1 cellular context compared by ENCODE assay signal in the genomic region with DNA sequence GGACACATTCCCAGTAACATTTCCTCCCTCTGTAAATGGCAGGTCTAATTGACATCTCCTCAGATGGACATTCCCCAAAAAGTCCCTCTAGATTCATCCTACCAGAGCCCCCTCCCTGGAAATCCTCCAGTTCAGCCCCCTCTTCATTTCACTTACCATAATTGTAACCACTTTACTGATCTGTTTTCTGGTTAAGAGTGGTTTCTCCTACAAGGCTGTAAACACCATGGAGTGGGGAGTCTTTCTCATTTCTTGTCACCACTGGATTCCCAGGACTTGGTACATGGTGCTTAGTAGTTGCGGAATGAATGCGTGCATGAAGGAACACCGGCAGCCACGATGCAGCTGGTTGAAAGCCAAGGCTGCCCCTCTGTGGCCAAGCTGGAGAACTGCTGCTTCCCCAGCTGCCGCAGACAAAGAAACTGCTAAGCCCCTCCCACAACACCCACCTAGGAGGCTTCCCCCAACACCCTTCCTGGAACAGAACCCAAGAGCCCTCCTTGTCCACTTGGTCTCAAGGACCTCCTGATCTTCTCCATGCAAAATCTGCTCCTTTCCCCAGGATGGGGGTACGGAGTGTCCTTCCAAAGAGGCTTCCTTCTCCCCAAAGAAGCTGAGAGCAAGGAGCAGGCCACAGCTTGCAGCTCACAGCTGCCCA.
TF ChIP-seq lines count a peak whose summit lies in the region.

No MANE protein-coding gene starts in this region.

TF ChIP-seq in K562, 482 proteins besides CTCF, POLR2A, EP300 and RAD21 (continued from another document and continues in another):
- peak; percentile 78; the same call in 1 of the 2 replicates for TF ChIP-seq ZBTB33 (CRISPR knock-in tag; IDR thresholded peaks at IDR 0.05)
- TF ChIP-seq POU5F1 (IDR thresholded peaks at IDR 0.05; ENCODE audit: borderline replicate concordance, low read depth, low read length, partially characterized antibody), result peak; percentile 9
- no peak for TF ChIP-seq HEY1 (CRISPR knock-in tag; IDR thresholded peaks at IDR 0.05; ENCODE audit: borderline replicate concordance)
- TF ChIP-seq, protein P1, sequence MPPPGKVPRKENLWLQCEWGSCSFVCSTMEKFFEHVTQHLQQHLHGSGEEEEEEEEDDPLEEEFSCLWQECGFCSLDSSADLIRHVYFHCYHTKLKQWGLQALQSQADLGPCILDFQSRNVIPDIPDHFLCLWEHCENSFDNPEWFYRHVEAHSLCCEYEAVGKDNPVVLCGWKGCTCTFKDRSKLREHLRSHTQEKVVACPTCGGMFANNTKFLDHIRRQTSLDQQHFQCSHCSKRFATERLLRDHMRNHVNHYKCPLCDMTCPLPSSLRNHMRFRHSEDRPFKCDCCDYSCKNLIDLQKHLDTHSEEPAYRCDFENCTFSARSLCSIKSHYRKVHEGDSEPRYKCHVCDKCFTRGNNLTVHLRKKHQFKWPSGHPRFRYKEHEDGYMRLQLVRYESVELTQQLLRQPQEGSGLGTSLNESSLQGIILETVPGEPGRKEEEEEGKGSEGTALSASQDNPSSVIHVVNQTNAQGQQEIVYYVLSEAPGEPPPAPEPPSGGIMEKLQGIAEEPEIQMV (tag; conservative IDR thresholded peaks at IDR 0.05; ENCODE audit: low read depth), result 0 out of 2 replicates have a peak, but pooled peaks have one; percentile 54
- TF ChIP-seq, protein P2, sequence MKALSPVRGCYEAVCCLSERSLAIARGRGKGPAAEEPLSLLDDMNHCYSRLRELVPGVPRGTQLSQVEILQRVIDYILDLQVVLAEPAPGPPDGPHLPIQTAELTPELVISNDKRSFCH (CRISPR knock-in tag; IDR thresholded peaks at IDR 0.05), result no peak
- TF ChIP-seq, protein P2 (tag; IDR thresholded peaks at IDR 0.05), result 0 out of 2 replicates have a peak, but pooled peaks have one; percentile 75
- no peak for TF ChIP-seq ZNF707 (CRISPR knock-in tag; conservative IDR thresholded peaks at IDR 0.05)
- TF ChIP-seq RBM17 (IDR thresholded peaks at IDR 0.05; ENCODE audit: borderline replicate concordance, low read depth, low read length), result no peak
- TF ChIP-seq ZBTB17 (CRISPR knock-in tag; IDR thresholded peaks at IDR 0.05), result no peak; the same call in 1 of the 2 replicates
- TF ChIP-seq NCOA2 (IDR thresholded peaks at IDR 0.05; ENCODE audit: partially characterized antibody in 2 of 2), result no peak
- peak; percentile 45 for TF ChIP-seq BRD9 (IDR thresholded peaks at IDR 0.05; ENCODE audit: low read depth, partially characterized antibody)
- 0 out of 2 replicates have a peak, but pooled peaks have one; percentile 45 for TF ChIP-seq ZNF830 (CRISPR knock-in tag; IDR thresholded peaks at IDR 0.05)
- TF ChIP-seq EGR1 (conservative IDR thresholded peaks at IDR 0.05), result peak; percentile 86
- peak; percentile 81 for TF ChIP-seq GABPB1 (CRISPR knock-in tag; IDR thresholded peaks at IDR 0.05)
- no peak; the same call in 1 of the 2 replicates for TF ChIP-seq TCF7 (IDR thresholded peaks at IDR 0.05; ENCODE audit: borderline replicate concordance)
- peak; percentile 75 for TF ChIP-seq BCOR (IDR thresholded peaks at IDR 0.05)
- TF ChIP-seq CEBPZ (IDR thresholded peaks at IDR 0.05; ENCODE audit: borderline replicate concordance, low read depth, low read length), result no peak
- TF ChIP-seq ARNT (IDR thresholded peaks at IDR 0.05), result no peak; a peak in 2 of 4 replicates
- TF ChIP-seq NR2C2 (CRISPR knock-in tag; IDR thresholded peaks at IDR 0.05), result peak; percentile 78; the same call in 1 of the 2 replicates
- no peak for TF ChIP-seq NR2C2 (tag; IDR thresholded peaks at IDR 0.05)
- TF ChIP-seq PCBP1 (IDR thresholded peaks at IDR 0.05; ENCODE audit: low read depth, low read length, poor library complexity, severe bottlenecking), result no peak
- no peak for TF ChIP-seq TEAD2 (tag; IDR thresholded peaks at IDR 0.05)
- TF ChIP-seq ZNF445 (CRISPR knock-in tag; IDR thresholded peaks at IDR 0.05; ENCODE audit: low read depth), result no peak
- TF ChIP-seq MAFG (tag; conservative IDR thresholded peaks at IDR 0.05), result no peak
- TF ChIP-seq CHCHD3 (CRISPR knock-in tag; IDR thresholded peaks at IDR 0.05), result no peak
- TF ChIP-seq XRCC4 (IDR thresholded peaks at IDR 0.05; ENCODE audit: extremely low read depth, insufficient read depth, insufficient read length), result no peak
- no peak for TF ChIP-seq GTF2A2 (tag; IDR thresholded peaks at IDR 0.05)
- TF ChIP-seq STAG1 (CRISPR knock-in tag; IDR thresholded peaks at IDR 0.05; ENCODE audit: borderline replicate concordance), result peak; percentile 97; the same call in 1 of the 2 replicates
- no peak for TF ChIP-seq DNMT1 (IDR thresholded peaks at IDR 0.05)
- no peak for TF ChIP-seq NFYB (IDR thresholded peaks at IDR 0.05; ENCODE audit: extremely low read depth, insufficient read length)
- no peak for TF ChIP-seq RBBP5 (IDR thresholded peaks at IDR 0.05; ENCODE audit: borderline replicate concordance, insufficient read depth, low read length, poor library complexity, severe bottlenecking)
- no peak for TF ChIP-seq PTTG1 (tag; IDR thresholded peaks at IDR 0.05; ENCODE audit: low read depth)
- TF ChIP-seq CLOCK (CRISPR knock-in tag; IDR thresholded peaks at IDR 0.05; ENCODE audit: borderline replicate concordance), result peak; percentile 78; the same call in 1 of the 2 replicates
- TF ChIP-seq ZNF384 (IDR thresholded peaks at IDR 0.05; ENCODE audit: low read depth, low read length), result peak; percentile 96
- TF ChIP-seq, protein P3, sequence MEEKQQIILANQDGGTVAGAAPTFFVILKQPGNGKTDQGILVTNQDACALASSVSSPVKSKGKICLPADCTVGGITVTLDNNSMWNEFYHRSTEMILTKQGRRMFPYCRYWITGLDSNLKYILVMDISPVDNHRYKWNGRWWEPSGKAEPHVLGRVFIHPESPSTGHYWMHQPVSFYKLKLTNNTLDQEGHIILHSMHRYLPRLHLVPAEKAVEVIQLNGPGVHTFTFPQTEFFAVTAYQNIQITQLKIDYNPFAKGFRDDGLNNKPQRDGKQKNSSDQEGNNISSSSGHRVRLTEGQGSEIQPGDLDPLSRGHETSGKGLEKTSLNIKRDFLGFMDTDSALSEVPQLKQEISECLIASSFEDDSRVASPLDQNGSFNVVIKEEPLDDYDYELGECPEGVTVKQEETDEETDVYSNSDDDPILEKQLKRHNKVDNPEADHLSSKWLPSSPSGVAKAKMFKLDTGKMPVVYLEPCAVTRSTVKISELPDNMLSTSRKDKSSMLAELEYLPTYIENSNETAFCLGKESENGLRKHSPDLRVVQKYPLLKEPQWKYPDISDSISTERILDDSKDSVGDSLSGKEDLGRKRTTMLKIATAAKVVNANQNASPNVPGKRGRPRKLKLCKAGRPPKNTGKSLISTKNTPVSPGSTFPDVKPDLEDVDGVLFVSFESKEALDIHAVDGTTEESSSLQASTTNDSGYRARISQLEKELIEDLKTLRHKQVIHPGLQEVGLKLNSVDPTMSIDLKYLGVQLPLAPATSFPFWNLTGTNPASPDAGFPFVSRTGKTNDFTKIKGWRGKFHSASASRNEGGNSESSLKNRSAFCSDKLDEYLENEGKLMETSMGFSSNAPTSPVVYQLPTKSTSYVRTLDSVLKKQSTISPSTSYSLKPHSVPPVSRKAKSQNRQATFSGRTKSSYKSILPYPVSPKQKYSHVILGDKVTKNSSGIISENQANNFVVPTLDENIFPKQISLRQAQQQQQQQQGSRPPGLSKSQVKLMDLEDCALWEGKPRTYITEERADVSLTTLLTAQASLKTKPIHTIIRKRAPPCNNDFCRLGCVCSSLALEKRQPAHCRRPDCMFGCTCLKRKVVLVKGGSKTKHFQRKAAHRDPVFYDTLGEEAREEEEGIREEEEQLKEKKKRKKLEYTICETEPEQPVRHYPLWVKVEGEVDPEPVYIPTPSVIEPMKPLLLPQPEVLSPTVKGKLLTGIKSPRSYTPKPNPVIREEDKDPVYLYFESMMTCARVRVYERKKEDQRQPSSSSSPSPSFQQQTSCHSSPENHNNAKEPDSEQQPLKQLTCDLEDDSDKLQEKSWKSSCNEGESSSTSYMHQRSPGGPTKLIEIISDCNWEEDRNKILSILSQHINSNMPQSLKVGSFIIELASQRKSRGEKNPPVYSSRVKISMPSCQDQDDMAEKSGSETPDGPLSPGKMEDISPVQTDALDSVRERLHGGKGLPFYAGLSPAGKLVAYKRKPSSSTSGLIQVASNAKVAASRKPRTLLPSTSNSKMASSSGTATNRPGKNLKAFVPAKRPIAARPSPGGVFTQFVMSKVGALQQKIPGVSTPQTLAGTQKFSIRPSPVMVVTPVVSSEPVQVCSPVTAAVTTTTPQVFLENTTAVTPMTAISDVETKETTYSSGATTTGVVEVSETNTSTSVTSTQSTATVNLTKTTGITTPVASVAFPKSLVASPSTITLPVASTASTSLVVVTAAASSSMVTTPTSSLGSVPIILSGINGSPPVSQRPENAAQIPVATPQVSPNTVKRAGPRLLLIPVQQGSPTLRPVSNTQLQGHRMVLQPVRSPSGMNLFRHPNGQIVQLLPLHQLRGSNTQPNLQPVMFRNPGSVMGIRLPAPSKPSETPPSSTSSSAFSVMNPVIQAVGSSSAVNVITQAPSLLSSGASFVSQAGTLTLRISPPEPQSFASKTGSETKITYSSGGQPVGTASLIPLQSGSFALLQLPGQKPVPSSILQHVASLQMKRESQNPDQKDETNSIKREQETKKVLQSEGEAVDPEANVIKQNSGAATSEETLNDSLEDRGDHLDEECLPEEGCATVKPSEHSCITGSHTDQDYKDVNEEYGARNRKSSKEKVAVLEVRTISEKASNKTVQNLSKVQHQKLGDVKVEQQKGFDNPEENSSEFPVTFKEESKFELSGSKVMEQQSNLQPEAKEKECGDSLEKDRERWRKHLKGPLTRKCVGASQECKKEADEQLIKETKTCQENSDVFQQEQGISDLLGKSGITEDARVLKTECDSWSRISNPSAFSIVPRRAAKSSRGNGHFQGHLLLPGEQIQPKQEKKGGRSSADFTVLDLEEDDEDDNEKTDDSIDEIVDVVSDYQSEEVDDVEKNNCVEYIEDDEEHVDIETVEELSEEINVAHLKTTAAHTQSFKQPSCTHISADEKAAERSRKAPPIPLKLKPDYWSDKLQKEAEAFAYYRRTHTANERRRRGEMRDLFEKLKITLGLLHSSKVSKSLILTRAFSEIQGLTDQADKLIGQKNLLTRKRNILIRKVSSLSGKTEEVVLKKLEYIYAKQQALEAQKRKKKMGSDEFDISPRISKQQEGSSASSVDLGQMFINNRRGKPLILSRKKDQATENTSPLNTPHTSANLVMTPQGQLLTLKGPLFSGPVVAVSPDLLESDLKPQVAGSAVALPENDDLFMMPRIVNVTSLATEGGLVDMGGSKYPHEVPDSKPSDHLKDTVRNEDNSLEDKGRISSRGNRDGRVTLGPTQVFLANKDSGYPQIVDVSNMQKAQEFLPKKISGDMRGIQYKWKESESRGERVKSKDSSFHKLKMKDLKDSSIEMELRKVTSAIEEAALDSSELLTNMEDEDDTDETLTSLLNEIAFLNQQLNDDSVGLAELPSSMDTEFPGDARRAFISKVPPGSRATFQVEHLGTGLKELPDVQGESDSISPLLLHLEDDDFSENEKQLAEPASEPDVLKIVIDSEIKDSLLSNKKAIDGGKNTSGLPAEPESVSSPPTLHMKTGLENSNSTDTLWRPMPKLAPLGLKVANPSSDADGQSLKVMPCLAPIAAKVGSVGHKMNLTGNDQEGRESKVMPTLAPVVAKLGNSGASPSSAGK (IDR thresholded peaks at IDR 0.05), result peak; percentile 73
- no peak for TF ChIP-seq SMARCC2 (IDR thresholded peaks at IDR 0.05; ENCODE audit: low read depth)
- TF ChIP-seq MIER1 (IDR thresholded peaks at IDR 0.05; ENCODE audit: low read depth), result no peak; the same call in 1 of the 2 replicates
